Comparison of ENCODE assay signal across 34 cellular contexts in genomic region chr16:76195648-76196047, GRCh38.
"Had no signal": no experiment of that assay in that cellular context is flagged by ENCODE, and none has a peak within 500 bp of the region (broad histone marks: within the 10 kb centered on the region; RNA-seq: fewer than 3 reads in every experiment).

No MANE protein-coding gene starts in this region.

- ATAC-seq: activated CD4-positive, alpha-beta T cell treated with anti-CD3 and anti-CD28 coated beads for 36 hours; activated CD8-positive, alpha-beta memory T cell treated with anti-CD3 and anti-CD28 coated beads, Interleukin-2, amount 10 ng/mL, durations not matched to agents 7 days and 5 days; activated CD8-positive, alpha-beta T cell treated with anti-CD3 and anti-CD28 coated beads, Interleukin-2, amount 10 ng/mL, durations not matched to agents 7 days and 5 days; activated naive CD8-positive, alpha-beta T cell treated with anti-CD3 and anti-CD28 coated beads, Interleukin-2, amount 50 U/mL, for 24 hours; gastrocnemius medialis; heart left ventricle had no signal

- H3K27ac Mint-ChIP-seq: activated CD4-positive, alpha-beta memory T cell treated with anti-CD3 and anti-CD28 coated beads for 36 hours; activated CD4-positive, alpha-beta T cell treated with anti-CD3 and anti-CD28 coated beads for 36 hours; activated CD4-positive, alpha-beta T cell treated with anti-CD3 and anti-CD28 coated beads, Interleukin-2, amount 10 ng/mL, durations not matched to agents 24 days and 14 days; activated CD8-positive, alpha-beta memory T cell treated with anti-CD3 and anti-CD28 coated beads, Interleukin-2, amount 10 ng/mL, durations not matched to agents 7 days and 5 days; activated CD8-positive, alpha-beta T cell treated with anti-CD3 and anti-CD28 coated beads, Interleukin-2, amount 10 ng/mL, durations not matched to agents 7 days and 5 days; activated naive CD4-positive, alpha-beta T cell treated with anti-CD3 and anti-CD28 coated beads for 36 hours; activated naive CD4-positive, alpha-beta T cell treated with anti-CD3 and anti-CD28 coated beads, Interleukin-2, amount 50 U/mL, for 24 hours; activated naive CD8-positive, alpha-beta T cell treated with anti-CD3 and anti-CD28 coated beads for 36 hours; activated naive CD8-positive, alpha-beta T cell treated with anti-CD3 and anti-CD28 coated beads, Interleukin-2, amount 50 U/mL, for 24 hours; activated T-helper 1 cell treated with anti-CD3 and anti-CD28 coated beads, Interleukin-12 subunit alpha, Interleukin-12 subunit beta, Interleukin-2, Interleukin-4 antibody, amounts not matched to agents 30 ng/mL and 10 ng/mL and 1 ng/mL, durations not matched to agents 14 hours and 24 hours and 36 hours; activated T-helper 2 cell treated with anti-CD3 and anti-CD28 coated beads, Interferon-gamma antibody, Interleukin-2, Interleukin-4, amounts not matched to agents 10 μg/mL and 5 μg/mL and 100 μg/mL, durations not matched to agents 14 hours and 24 hours and 36 hours; dendritic cell treated with granulocyte-macrophage colony-stimulating factor and Interleukin-4, amounts not matched to agents 40 ng/mL and 50 ng/mL, for 4 days had no signal

- H3K9me3 Mint-ChIP-seq: activated naive CD4-positive, alpha-beta T cell treated with anti-CD3 and anti-CD28 coated beads for 36 hours; activated naive CD4-positive, alpha-beta T cell treated with anti-CD3 and anti-CD28 coated beads, Interleukin-2, amount 50 U/mL, for 24 hours; activated naive CD8-positive, alpha-beta T cell treated with anti-CD3 and anti-CD28 coated beads for 36 hours; activated naive CD8-positive, alpha-beta T cell treated with anti-CD3 and anti-CD28 coated beads, Interleukin-2, amount 50 U/mL, for 24 hours; activated T-helper 1 cell treated with anti-CD3 and anti-CD28 coated beads, Interleukin-12 subunit alpha, Interleukin-12 subunit beta, Interleukin-2, Interleukin-4 antibody, amounts not matched to agents 30 ng/mL and 10 ng/mL and 1 ng/mL, durations not matched to agents 14 hours and 24 hours and 36 hours; activated T-helper 2 cell treated with anti-CD3 and anti-CD28 coated beads, Interferon-gamma antibody, Interleukin-2, Interleukin-4, amounts not matched to agents 10 μg/mL and 5 μg/mL and 100 μg/mL, durations not matched to agents 14 hours and 24 hours and 36 hours; central memory CD8-positive, alpha-beta T cell; dendritic cell treated with granulocyte-macrophage colony-stimulating factor and Interleukin-4, amounts not matched to agents 40 ng/mL and 50 ng/mL, for 4 days had no signal

- H3K9me3 ChIP-seq: adrenal gland, breast epithelium, esophagus muscularis mucosa, gastrocnemius medialis, heart left ventricle had no signal

- H3K36me3 Mint-ChIP-seq: activated CD4-positive, alpha-beta memory T cell treated with anti-CD3 and anti-CD28 coated beads for 36 hours; activated CD8-positive, alpha-beta memory T cell treated with anti-CD3 and anti-CD28 coated beads, Interleukin-2, amount 10 ng/mL, durations not matched to agents 7 days and 5 days; activated naive CD4-positive, alpha-beta T cell treated with anti-CD3 and anti-CD28 coated beads, Interleukin-2, amount 50 U/mL, for 24 hours; activated naive CD8-positive, alpha-beta T cell treated with anti-CD3 and anti-CD28 coated beads for 36 hours; brain had no signal

- H3K36me3 ChIP-seq: adrenal gland, breast epithelium, esophagus muscularis mucosa, gastrocnemius medialis, heart left ventricle had no signal

- H3K4me3 ChIP-seq: adrenal gland, breast epithelium, coronary artery, dorsolateral prefrontal cortex, esophagus muscularis mucosa, gastrocnemius medialis, heart left ventricle had no signal

- H3K27ac ChIP-seq: adrenal gland, breast epithelium, dorsolateral prefrontal cortex, foreskin keratinocyte, gastrocnemius medialis, heart left ventricle had no signal

- H3K27me3 Mint-ChIP-seq: activated CD4-positive, alpha-beta memory T cell treated with anti-CD3 and anti-CD28 coated beads for 36 hours; activated CD4-positive, alpha-beta T cell treated with anti-CD3 and anti-CD28 coated beads for 36 hours; activated CD4-positive, alpha-beta T cell treated with anti-CD3 and anti-CD28 coated beads, Interleukin-2, amount 10 ng/mL, durations not matched to agents 24 days and 14 days; activated CD8-positive, alpha-beta memory T cell treated with anti-CD3 and anti-CD28 coated beads, Interleukin-2, amount 10 ng/mL, durations not matched to agents 7 days and 5 days; activated naive CD4-positive, alpha-beta T cell treated with anti-CD3 and anti-CD28 coated beads, Interleukin-2, amount 50 U/mL, for 24 hours; activated naive CD8-positive, alpha-beta T cell treated with anti-CD3 and anti-CD28 coated beads for 36 hours; activated naive CD8-positive, alpha-beta T cell treated with anti-CD3 and anti-CD28 coated beads, Interleukin-2, amount 50 U/mL, for 24 hours; brain; central memory CD8-positive, alpha-beta T cell; dendritic cell treated with granulocyte-macrophage colony-stimulating factor and Interleukin-4, amounts not matched to agents 40 ng/mL and 50 ng/mL, for 4 days had no signal

- H3K27me3 ChIP-seq: adrenal gland, breast epithelium, dorsolateral prefrontal cortex, esophagus muscularis mucosa, foreskin keratinocyte, gastrocnemius medialis, heart left ventricle had no signal

- H3K4me1 ChIP-seq: breast epithelium, foreskin keratinocyte, gastrocnemius medialis, heart left ventricle had no signal

- H3K4me3 Mint-ChIP-seq: activated CD4-positive, alpha-beta memory T cell treated with anti-CD3 and anti-CD28 coated beads for 36 hours; activated CD4-positive, alpha-beta T cell treated with anti-CD3 and anti-CD28 coated beads for 36 hours; activated CD4-positive, alpha-beta T cell treated with anti-CD3 and anti-CD28 coated beads, Interleukin-2, amount 10 ng/mL, durations not matched to agents 24 days and 14 days; activated CD8-positive, alpha-beta memory T cell treated with anti-CD3 and anti-CD28 coated beads, Interleukin-2, amount 10 ng/mL, durations not matched to agents 7 days and 5 days; activated CD8-positive, alpha-beta T cell treated with anti-CD3 and anti-CD28 coated beads, Interleukin-2, amount 10 ng/mL, durations not matched to agents 7 days and 5 days; activated naive CD4-positive, alpha-beta T cell treated with anti-CD3 and anti-CD28 coated beads for 36 hours; activated naive CD4-positive, alpha-beta T cell treated with anti-CD3 and anti-CD28 coated beads, Interleukin-2, amount 50 U/mL, for 24 hours; activated naive CD8-positive, alpha-beta T cell treated with anti-CD3 and anti-CD28 coated beads for 36 hours; activated naive CD8-positive, alpha-beta T cell treated with anti-CD3 and anti-CD28 coated beads, Interleukin-2, amount 50 U/mL, for 24 hours; activated T-helper 1 cell treated with anti-CD3 and anti-CD28 coated beads, Interleukin-12 subunit alpha, Interleukin-12 subunit beta, Interleukin-2, Interleukin-4 antibody, amounts not matched to agents 30 ng/mL and 10 ng/mL and 1 ng/mL, durations not matched to agents 14 hours and 24 hours and 36 hours; brain; central memory CD8-positive, alpha-beta T cell; dendritic cell treated with granulocyte-macrophage colony-stimulating factor and Interleukin-4, amounts not matched to agents 40 ng/mL and 50 ng/mL, for 4 days had no signal

- DNase-seq: activated CD4-positive, alpha-beta memory T cell treated with anti-CD3 and anti-CD28 coated beads for 36 hours; activated CD4-positive, alpha-beta T cell treated with anti-CD3 and anti-CD28 coated beads for 36 hours; activated CD4-positive, alpha-beta T cell treated with anti-CD3 and anti-CD28 coated beads, Interleukin-2, amount 10 ng/mL, durations not matched to agents 24 days and 14 days; activated CD4-positive, CD25-positive, alpha-beta regulatory T cell; activated CD4-positive, CD25-positive, alpha-beta regulatory T cell treated with anti-CD3 and anti-CD28 coated beads, Interleukin-2, amount 50 U/mL, for 72 hours; activated CD8-positive, alpha-beta memory T cell treated with anti-CD3 and anti-CD28 coated beads, Interleukin-2, amount 10 ng/mL, durations not matched to agents 7 days and 5 days; activated CD8-positive, alpha-beta memory T cell treated with anti-CD3 and anti-CD28 coated beads, Interleukin-2, amount 50 U/mL, for 4 hours; activated CD8-positive, alpha-beta T cell treated with anti-CD3 and anti-CD28 coated beads, Interleukin-2, amount 10 ng/mL, durations not matched to agents 7 days and 5 days; activated effector memory CD4-positive, alpha-beta T cell treated with anti-CD3 and anti-CD28 coated beads, Interleukin-2, amount 50 U/mL, for 16 hours; activated naive CD4-positive, alpha-beta T cell treated with anti-CD3 and anti-CD28 coated beads for 36 hours; activated naive CD8-positive, alpha-beta T cell treated with anti-CD3 and anti-CD28 coated beads for 36 hours; activated naive CD8-positive, alpha-beta T cell treated with anti-CD3 and anti-CD28 coated beads, Interleukin-2, amount 50 U/mL, for 24 hours; activated T-cell treated with anti-CD3 and anti-CD28 coated beads, Interleukin-2, amount 50 U/mL, for 1 hour; activated T-cell treated with anti-CD3 and anti-CD28 coated beads, Interleukin-2, amount 50 U/mL, for 48 hours; adrenal gland; amygdala; aorta; dorsolateral prefrontal cortex; effector memory CD4-positive, alpha-beta T cell; erythroblast; foreskin keratinocyte; gastrocnemius medialis; glutamatergic neuron; heart left ventricle; T-helper 2 cell had no signal

- H3K4me1 Mint-ChIP-seq: activated CD4-positive, alpha-beta T cell treated with anti-CD3 and anti-CD28 coated beads for 36 hours; activated CD4-positive, alpha-beta T cell treated with anti-CD3 and anti-CD28 coated beads, Interleukin-2, amount 10 ng/mL, durations not matched to agents 24 days and 14 days; activated CD8-positive, alpha-beta memory T cell treated with anti-CD3 and anti-CD28 coated beads, Interleukin-2, amount 10 ng/mL, durations not matched to agents 7 days and 5 days; activated naive CD4-positive, alpha-beta T cell treated with anti-CD3 and anti-CD28 coated beads, Interleukin-2, amount 50 U/mL, for 24 hours; activated naive CD8-positive, alpha-beta T cell treated with anti-CD3 and anti-CD28 coated beads for 36 hours; activated naive CD8-positive, alpha-beta T cell treated with anti-CD3 and anti-CD28 coated beads, Interleukin-2, amount 50 U/mL, for 24 hours; central memory CD8-positive, alpha-beta T cell had no signal
